In genomic region chr11:66288866-66289547, GRCh38 we compare ENCODE assay signal across 8 cellular contexts. TPM values are rescaled to one million over a fixed set of nuclear protein-coding genes. Genes with fewer than 3 reads are reported as not detected.
DNase-seq lines count a peak whose midpoint lies in the region; ATAC-seq and TF ChIP-seq lines count a peak whose summit lies in the region.

Gene YIF1A (minus strand): TSS chr11:66289143. CDS start chr11:66288985, 158 bp downstream.

- H3K36me3 Mint-ChIP-seq in CD14-positive monocyte = peaks cover 9 to 20% of the 10 kb centered on the region in 2 donors

- DNase-seq in CD14-positive monocyte (ENCODE audit: low spot score) = peak; percentile 99
- peak; percentile 99 for DNase-seq in NCI-H82 (lab: John Stamatoyannopoulos, UW)
- peak; percentile 98 for DNase-seq in activated CD4-positive, alpha-beta T cell treated with anti-CD3 and anti-CD28 coated beads, Interleukin-2, amount 50 U/mL, for 48 hours
- peak; percentile 100 for DNase-seq in dermis blood vessel endothelial cell
- peak; percentile 98 to 99 for DNase-seq in left lung
- peak; percentile 94 to 95 for DNase-seq in stimulated activated CD4-positive, alpha-beta T cell treated with anti-CD3 and anti-CD28 coated beads, Interleukin-2, amount 100 ng/mL, for 48 hours

- TF ChIP-seq CTCF in CD14-positive monocyte (IDR thresholded peaks at IDR 0.05) (no peak), left lung (IDR thresholded peaks at IDR 0.05) (no peak)

- H3K27ac Mint-ChIP-seq in CD14-positive monocyte = peak within 1 kb of the TSS; percentile 82 to 90 (median 84)

- H3K4me3 Mint-ChIP-seq in CD14-positive monocyte = peak within 1 kb of the TSS; percentile 86 to 94

- peaks cover 0 to 7% (median 4%) of the 10 kb centered on the region in 7 donors for H3K9me3 Mint-ChIP-seq in CD14-positive monocyte

- H3K27ac ChIP-seq in left lung = peak within 1 kb of the TSS; percentile 89 to 92

- peaks cover 31 to 42% (median 38%) of the 10 kb centered on the region in 3 donors for H3K27me3 Mint-ChIP-seq in CD14-positive monocyte (ENCODE audit: low read depth in 3 of 3)

- H3K4me3 ChIP-seq in left lung = peak within 1 kb of the TSS; percentile 69 to 75

- peaks cover 36% of the 10 kb centered on the region for H3K4me1 Mint-ChIP-seq in CD14-positive monocyte

- ATAC-seq in GM19397 (IDR thresholded peaks at IDR 0.05; ENCODE audit: unreplicated experiment) (peak; percentile 91), HG03571 (IDR thresholded peaks at IDR 0.05; ENCODE audit: unreplicated experiment) (peak; percentile 75), left lung (peak; percentile 96)

- peaks cover 19 to 43% of the 10 kb centered on the region in 2 donors for H3K27me3 ChIP-seq in left lung

- peaks cover 16 to 33% of the 10 kb centered on the region in 2 donors for H3K4me1 ChIP-seq in left lung

- H3K36me3 ChIP-seq in left lung = peaks cover 0 to 14% of the 10 kb centered on the region in 2 donors

- H3K9me3 ChIP-seq in left lung = no peaks in the 10 kb centered on the region

- intact Hi-C loops in CD14-positive monocyte (cut with micrococcal nuclease) = loop anchor here in 1 of 2 donors (2.0 kb wide), 1 partner anchor 20 kb away; the partner anchor contains the start of gene RAB1B
- intact Hi-C loops in left lung (cut with DNase I) = no loop called here

RNA-seq across cellular contexts. Expression of gene YIF1A, which starts in this region (rescaled TPM):
- 10 to 100 TPM; 63.8 to 81.1 TPM for polyA plus RNA-seq in CD14-positive monocyte
- total RNA-seq in dermis blood vessel endothelial cell (111 and 159 TPM in 2 replicates), left lung (100 to 1,000 TPM in 1 of 2 donors, 10 to 100 TPM in 1; 97.1 to 118 TPM)

Comparison
In these comparisons a context has a peak if more than half of its experiments do, and no peak if none do; other contexts are left out.
1. Peak in every context shown above with its lines: DNase-seq, ATAC-seq, H3K4me3 ChIP-seq and H3K27ac ChIP-seq.